Comparison of ENCODE assay signal across 1 cellular context in the genomic region with DNA sequence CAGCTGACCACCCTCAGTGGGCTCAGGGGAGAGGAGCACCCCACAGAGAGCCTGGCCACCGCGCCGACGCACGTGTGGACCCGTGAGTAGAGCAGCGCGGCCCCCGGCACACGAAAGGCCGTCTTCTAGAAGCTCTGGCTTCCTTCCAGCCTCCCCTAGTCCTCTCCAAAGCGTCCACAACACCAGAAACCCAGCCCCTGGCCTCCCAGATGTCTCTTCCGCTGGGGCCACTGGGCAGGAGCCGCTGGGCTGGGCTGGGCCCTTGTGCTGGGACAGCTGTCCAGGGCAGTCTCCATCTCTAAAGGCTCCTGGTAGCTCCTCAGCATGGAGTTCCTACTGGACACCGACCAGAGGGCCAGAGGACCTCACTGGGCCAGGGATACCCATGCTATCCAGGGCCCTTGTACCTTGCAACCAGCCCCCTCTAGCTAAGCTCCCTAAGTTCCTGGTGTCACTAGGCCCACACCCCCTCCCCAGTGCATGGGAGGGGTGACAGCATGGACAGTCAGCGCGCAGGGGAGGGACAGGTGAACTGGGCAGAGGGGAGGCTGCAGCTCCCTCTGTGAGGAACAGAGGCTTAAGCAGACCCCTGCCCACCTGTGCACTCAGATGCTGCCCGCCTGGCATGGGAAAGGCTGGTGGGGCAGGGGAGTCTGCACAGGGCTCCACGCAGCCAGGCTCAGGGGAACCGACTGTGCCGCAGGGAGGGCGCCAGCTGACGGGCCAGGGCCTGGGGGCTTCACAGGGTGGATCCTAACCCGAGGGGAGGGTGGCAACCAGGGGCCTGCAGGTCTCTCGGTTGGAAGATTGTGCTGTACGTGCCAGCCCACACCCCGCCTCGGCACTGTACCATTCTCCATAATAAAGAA.
TF ChIP-seq lines count a peak whose summit lies in the region.

No MANE protein-coding gene starts in this region.

TF ChIP-seq in H1, 55 proteins besides CTCF, POLR2A, EP300 and RAD21:
- no peak for TF ChIP-seq RFX5 (IDR thresholded peaks at IDR 0.05; ENCODE audit: borderline replicate concordance, low read depth, low read length)
- no peak for TF ChIP-seq TAF7 (optimal IDR thresholded peaks at IDR 0.05; ENCODE audit: borderline replicate concordance, low read depth, low read length)
- TF ChIP-seq JUN (IDR thresholded peaks at IDR 0.05; ENCODE audit: low read depth, low read length) = no peak
